ENCODE assay signal across 1 cellular context in the genomic region with DNA sequence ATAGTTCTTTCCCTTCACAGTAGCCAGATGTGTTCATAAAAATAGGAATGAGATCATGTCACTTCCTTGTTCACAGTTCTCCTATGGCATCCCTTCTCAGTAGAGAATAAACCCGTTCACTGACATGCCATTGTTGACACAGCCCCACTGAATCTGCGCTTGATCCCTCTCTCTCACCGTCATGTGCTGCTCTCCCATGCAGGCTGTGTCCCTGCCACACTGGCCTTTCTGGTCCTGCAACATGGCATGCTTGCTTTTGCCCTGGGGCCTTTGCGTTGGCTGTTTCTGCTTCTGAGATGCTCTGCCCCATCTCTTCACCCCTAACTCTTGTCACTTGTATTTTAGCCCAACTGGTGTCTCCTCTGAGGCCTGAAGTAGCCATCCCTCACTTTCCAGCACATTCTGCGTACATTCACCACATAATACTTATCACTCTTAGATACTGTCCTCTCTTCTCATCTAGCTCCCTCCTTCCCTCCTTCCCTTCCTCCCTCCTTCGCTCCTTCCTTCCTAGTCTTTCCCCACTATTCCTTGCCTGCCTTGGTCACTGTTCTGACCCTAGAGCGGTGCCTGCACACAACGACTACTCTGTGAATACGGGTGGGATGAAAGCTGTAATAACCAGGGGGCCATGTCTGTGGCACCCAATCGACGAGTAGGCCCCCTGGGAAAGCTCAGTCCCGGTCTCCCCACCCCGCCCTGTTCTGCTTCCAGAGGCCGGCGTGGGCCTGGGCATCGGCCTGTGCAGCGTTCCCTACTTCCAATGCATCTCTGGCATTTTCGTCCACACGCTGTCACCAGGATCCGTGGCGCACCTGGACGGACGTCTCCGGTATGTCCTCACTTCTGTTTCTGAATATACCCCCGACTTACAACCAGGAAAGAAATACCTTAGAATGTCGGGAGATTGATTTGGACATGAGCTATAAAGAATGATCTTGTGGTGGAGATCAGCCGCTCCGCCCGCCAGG.
TF ChIP-seq lines count a peak whose summit lies in the region.

No MANE protein-coding gene starts in this region.

TF ChIP-seq in K562, 482 proteins besides CTCF, POLR2A, EP300 and RAD21:
- no peak for TF ChIP-seq TBP (optimal IDR thresholded peaks at IDR 0.05; ENCODE audit: low read depth, low read length)
- TF ChIP-seq POLR2G (IDR thresholded peaks at IDR 0.05; ENCODE audit: low read depth, low read length), result 0 out of 2 replicates have a peak, but pooled peaks have one; percentile 14
